35 cellular contexts compared by ENCODE assay signal in genomic region chr12:128402481-128402880, GRCh38.
"Had no signal": no experiment of that assay in that cellular context is flagged by ENCODE, and none has a peak within 500 bp of the region (broad histone marks: within the 10 kb centered on the region; RNA-seq: fewer than 3 reads in every experiment).

No MANE protein-coding gene starts in this region.

- H3K36me3 ChIP-seq: breast epithelium, esophagus squamous epithelium, left lung, lower lobe of right lung, ovary, prostate gland, thoracic aorta, uterus, WERI-Rb-1 had no signal

- ATAC-seq: activated CD4-positive, CD25-positive, alpha-beta regulatory T cell treated with anti-CD3 and anti-CD28 coated beads, Interleukin-2, amount 50 U/mL, for 24 hours; left lung; lower lobe of right lung; natural killer cell; sciatic nerve; stimulated activated effector memory CD8-positive, alpha-beta T cell treated with anti-CD3 and anti-CD28 coated beads, Interleukin-12 subunit alpha, Interleukin-12 subunit beta, amount 100 ng/mL, for 72 hours; T-helper 17 cell had no signal

- H3K27me3 Mint-ChIP-seq: activated CD4-positive, alpha-beta memory T cell treated with anti-CD3 and anti-CD28 coated beads for 36 hours; activated CD4-positive, alpha-beta T cell treated with anti-CD3 and anti-CD28 coated beads, Interleukin-2, amount 10 ng/mL, durations not matched to agents 24 days and 14 days; central memory CD8-positive, alpha-beta T cell; dendritic cell treated with granulocyte-macrophage colony-stimulating factor and Interleukin-4, amounts not matched to agents 40 ng/mL and 50 ng/mL, for 4 days; stimulated activated naive CD8-positive, alpha-beta T cell treated with anti-CD3 and anti-CD28 coated beads, Interleukin-15, Interleukin-2, amounts not matched to agents 100 ng/mL and 50 ng/mL, for 24 hours; T-helper 17 cell had no signal

- H3K4me1 Mint-ChIP-seq: activated CD4-positive, alpha-beta T cell treated with anti-CD3 and anti-CD28 coated beads, Interleukin-2, amount 10 ng/mL, durations not matched to agents 24 days and 14 days; central memory CD8-positive, alpha-beta T cell; natural killer cell; stimulated activated effector memory CD8-positive, alpha-beta T cell treated with anti-CD3 and anti-CD28 coated beads, Interleukin-12 subunit alpha, Interleukin-12 subunit beta, amount 100 ng/mL, for 72 hours; T-helper 17 cell had no signal

- H3K9me3 Mint-ChIP-seq: activated CD4-positive, alpha-beta T cell treated with anti-CD3 and anti-CD28 coated beads, Interleukin-2, amount 10 ng/mL, durations not matched to agents 24 days and 14 days; central memory CD8-positive, alpha-beta T cell; type B pancreatic cell had no signal

- H3K36me3 Mint-ChIP-seq: activated CD4-positive, alpha-beta memory T cell treated with anti-CD3 and anti-CD28 coated beads for 36 hours; natural killer cell; stimulated activated effector memory CD8-positive, alpha-beta T cell treated with anti-CD3 and anti-CD28 coated beads, Interleukin-12 subunit alpha, Interleukin-12 subunit beta, amount 100 ng/mL, for 72 hours had no signal

- H3K27ac ChIP-seq: breast epithelium, epithelial cell of prostate, esophagus squamous epithelium, left lung, lower lobe of right lung, ovary, prostate gland, skin epidermis, thoracic aorta, uterus, WERI-Rb-1 had no signal

- H3K4me3 ChIP-seq: breast epithelium, esophagus squamous epithelium, left lung, lower lobe of right lung, ovary, prostate gland, skin epidermis, thoracic aorta, uterus had no signal

- H3K27me3 ChIP-seq: breast epithelium, esophagus squamous epithelium, ovary, uterus had no signal

- H3K27ac Mint-ChIP-seq: activated CD4-positive, alpha-beta memory T cell treated with anti-CD3 and anti-CD28 coated beads for 36 hours; activated CD4-positive, alpha-beta T cell treated with anti-CD3 and anti-CD28 coated beads, Interleukin-2, amount 10 ng/mL, durations not matched to agents 24 days and 14 days; activated T-helper 1 cell treated with anti-CD3 and anti-CD28 coated beads, Interleukin-12 subunit alpha, Interleukin-12 subunit beta, Interleukin-2, Interleukin-4 antibody, amounts not matched to agents 30 ng/mL and 10 ng/mL and 1 ng/mL, durations not matched to agents 14 hours and 24 hours and 36 hours; dendritic cell treated with granulocyte-macrophage colony-stimulating factor and Interleukin-4, amounts not matched to agents 40 ng/mL and 50 ng/mL, for 4 days; natural killer cell; stimulated activated effector memory CD8-positive, alpha-beta T cell treated with anti-CD3 and anti-CD28 coated beads, Interleukin-12 subunit alpha, Interleukin-12 subunit beta, amount 100 ng/mL, for 72 hours; stimulated activated naive CD8-positive, alpha-beta T cell treated with anti-CD3 and anti-CD28 coated beads, Interleukin-15, Interleukin-2, amounts not matched to agents 100 ng/mL and 50 ng/mL, for 24 hours; T-helper 17 cell; type B pancreatic cell had no signal

- H3K9me3 ChIP-seq: breast epithelium, left lung, lower lobe of right lung, ovary, prostate gland, thoracic aorta, uterus had no signal

- H3K4me3 Mint-ChIP-seq: activated CD4-positive, alpha-beta memory T cell treated with anti-CD3 and anti-CD28 coated beads for 36 hours; activated CD4-positive, alpha-beta T cell treated with anti-CD3 and anti-CD28 coated beads, Interleukin-2, amount 10 ng/mL, durations not matched to agents 24 days and 14 days; activated T-helper 1 cell treated with anti-CD3 and anti-CD28 coated beads, Interleukin-12 subunit alpha, Interleukin-12 subunit beta, Interleukin-2, Interleukin-4 antibody, amounts not matched to agents 30 ng/mL and 10 ng/mL and 1 ng/mL, durations not matched to agents 14 hours and 24 hours and 36 hours; central memory CD8-positive, alpha-beta T cell; dendritic cell treated with granulocyte-macrophage colony-stimulating factor and Interleukin-4, amounts not matched to agents 40 ng/mL and 50 ng/mL, for 4 days; natural killer cell; stimulated activated effector memory CD8-positive, alpha-beta T cell treated with anti-CD3 and anti-CD28 coated beads, Interleukin-12 subunit alpha, Interleukin-12 subunit beta, amount 100 ng/mL, for 72 hours; stimulated activated naive CD8-positive, alpha-beta T cell treated with anti-CD3 and anti-CD28 coated beads, Interleukin-15, Interleukin-2, amounts not matched to agents 100 ng/mL and 50 ng/mL, for 24 hours; T-helper 17 cell; type B pancreatic cell had no signal

- H3K4me1 ChIP-seq: breast epithelium, esophagus squamous epithelium, left lung, lower lobe of right lung, prostate gland, uterus had no signal

- DNase-seq: activated CD4-positive, alpha-beta memory T cell treated with anti-CD3 and anti-CD28 coated beads for 36 hours; activated CD4-positive, alpha-beta T cell treated with anti-CD3 and anti-CD28 coated beads, Interleukin-2, amount 10 ng/mL, durations not matched to agents 24 days and 14 days; activated CD8-positive, alpha-beta memory T cell treated with anti-CD3 and anti-CD28 coated beads, Interleukin-2, amount 50 U/mL, for 4 hours; activated effector memory CD4-positive, alpha-beta T cell treated with anti-CD3 and anti-CD28 coated beads, Interleukin-2, amount 50 U/mL, for 16 hours; activated naive CD4-positive, alpha-beta T cell treated with anti-CD3 and anti-CD28 coated beads, Interleukin-2, amount 50 U/mL, for 16 hours; activated T-cell treated with anti-CD3 and anti-CD28 coated beads, Interleukin-2, amount 50 U/mL, for 1 hour; amniotic stem cell; esophagus squamous epithelium; foreskin melanocyte; kidney glomerular epithelial cell; left lung; lower lobe of right lung; mesenchymal stem cell; natural killer cell; ovary; retina; stimulated activated CD4-positive, alpha-beta T cell treated with anti-CD3 and anti-CD28 coated beads, Interleukin-12 subunit alpha, Interleukin-12 subunit beta, amount 100 ng/mL, for 4 hours; stimulated activated CD4-positive, alpha-beta T cell treated with anti-CD3 and anti-CD28 coated beads, Interleukin-4, amount 100 ng/mL, for 1 hour; T-helper 17 cell; T1000; uterus; WERI-Rb-1 had no signal
